Comparison of ENCODE assay signal across 7 cellular contexts in the genomic region with DNA sequence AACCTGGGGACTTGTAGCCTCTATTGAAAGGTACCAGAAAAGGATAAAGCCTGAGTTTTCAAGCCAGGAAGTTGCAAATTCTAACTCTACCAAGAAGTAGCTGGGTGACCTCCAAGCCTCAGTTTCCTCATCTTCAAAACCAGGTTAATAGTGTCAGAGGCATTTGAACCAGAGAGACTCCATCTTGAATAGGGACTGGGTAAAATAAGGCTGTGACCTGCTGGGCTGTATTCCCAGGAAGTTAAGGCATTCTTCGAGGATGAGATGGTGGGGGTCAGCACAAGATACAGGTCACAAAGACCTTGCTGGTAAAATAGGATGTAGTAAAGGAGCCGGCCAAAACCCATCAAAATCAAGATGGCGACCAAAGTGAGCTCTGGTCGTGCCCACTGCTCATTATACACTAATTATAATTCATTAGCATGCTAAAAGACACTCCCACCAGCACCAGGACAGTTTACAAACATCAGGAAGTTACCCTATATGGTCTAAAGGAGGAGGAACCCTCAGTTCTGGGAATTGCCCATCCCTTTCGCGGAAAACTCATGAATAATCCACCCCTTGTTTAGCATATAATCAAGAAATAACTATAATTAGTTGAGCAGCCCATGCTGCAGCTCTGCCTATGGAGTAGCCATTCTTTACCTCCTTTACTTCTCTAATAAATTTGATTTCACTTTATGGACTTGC.
"Had no signal": no experiment of that assay in that cellular context is flagged by ENCODE, and none has a peak within 500 bp of the region (broad histone marks: within the 10 kb centered on the region; RNA-seq: fewer than 3 reads in every experiment).

No MANE protein-coding gene starts in this region.

- H2AFZ ChIP-seq: GM23338 had no signal

- DNase-seq: H7, HFFc6, IMR-90, KBM-7 had no signal

- H3K9me3 Mint-ChIP-seq: HFFc6 had no signal

- H3K4me3 ChIP-seq: GM23338, HAP-1 had no signal

- H3K4me3 Mint-ChIP-seq: GM23338, HFFc6 had no signal

- H3K27ac Mint-ChIP-seq: GM23338, HFFc6 had no signal

- H3K4me2 ChIP-seq: GM23338 had no signal

- H3K9me3 ChIP-seq: HAP-1 had no signal

- FAIRE-seq: HTR-8/SVneo had no signal
